In the genomic region with DNA sequence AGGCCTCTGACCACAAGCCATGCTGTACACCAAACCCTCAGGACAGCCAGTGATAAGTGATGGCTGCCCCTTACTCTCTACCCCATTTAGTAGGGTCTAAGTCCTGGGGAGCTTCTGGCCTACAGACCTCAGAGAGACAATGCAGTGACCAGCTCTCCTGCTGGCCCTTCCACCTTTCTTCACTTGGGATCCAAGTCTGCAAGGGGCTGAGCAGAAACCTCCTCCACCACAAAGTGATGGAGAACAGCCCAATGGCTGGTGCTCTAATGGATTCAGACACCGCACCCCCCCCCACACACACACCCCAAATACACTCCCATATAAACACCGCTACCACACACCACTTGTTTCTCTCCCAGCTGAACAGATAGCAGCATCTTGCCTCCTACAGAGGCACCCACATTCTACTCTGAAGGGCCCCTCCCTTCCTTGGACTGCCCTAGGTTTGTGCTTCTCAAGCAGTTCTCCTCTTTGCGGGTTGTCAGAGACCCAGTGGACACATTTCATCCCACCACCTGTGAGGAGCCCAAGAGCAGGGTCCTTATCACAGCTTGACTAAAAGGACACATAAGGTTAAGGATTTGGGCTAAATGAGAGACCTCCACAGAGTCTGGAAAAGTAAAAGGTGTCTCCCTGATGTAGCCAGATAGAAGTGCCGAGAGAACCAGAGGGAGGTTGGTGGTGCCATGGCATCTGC, we compare ENCODE assay signal across 21 cellular contexts. TPM values are rescaled to one million over a fixed set of nuclear protein-coding genes. Genes with fewer than 3 reads are reported as not detected.
DNase-seq lines count a peak whose midpoint lies in the region; ATAC-seq, FAIRE-seq and TF ChIP-seq lines count a peak whose summit lies in the region.
"Had no signal": no experiment of that assay in that cellular context is flagged by ENCODE, and none has a peak within 500 bp of the region (broad histone marks: within the 10 kb centered on the region; RNA-seq: fewer than 3 reads in every experiment).

No MANE protein-coding gene starts in this region.

- no peak for FAIRE-seq in GM12892 (lab: Jason Lieb, UNC)

- H3K27me3 Mint-ChIP-seq in activated T-cell treated with anti-CD3 and anti-CD28 coated beads, Interleukin-2, amount 50 U/mL, for 24 hours, result peaks cover 27% of the 10 kb centered on the region

- H3K27me3 ChIP-seq in adrenal gland (no peaks in the 10 kb centered on the region), stomach smooth muscle (ENCODE audit: control insufficient read depth in 1 of 2, insufficient read depth in 2 of 2, low read length in 2 of 2) (no peaks in the 10 kb centered on the region)

- TF ChIP-seq CTCF in adrenal gland (IDR thresholded peaks at IDR 0.05), result no peak

- no peaks in the 10 kb centered on the region for H3K36me3 ChIP-seq in adrenal gland (replicated peaks in 1 of 2)
- peaks cover 0 to 4% of the 10 kb centered on the region in 2 donors for H3K36me3 ChIP-seq in stomach smooth muscle (ENCODE audit: control insufficient read depth in 2 of 2, insufficient read depth in 2 of 2, low read length in 2 of 2)

- ATAC-seq in GM18519 (IDR thresholded peaks at IDR 0.05; ENCODE audit: low FRiP score, unreplicated experiment) (no peak), GM21825 (IDR thresholded peaks at IDR 0.05; ENCODE audit: unreplicated experiment) (no peak)
- ATAC-seq: activated naive CD4-positive, alpha-beta T cell treated with anti-CD3 and anti-CD28 coated beads, Interleukin-2, amount 50 U/mL, for 72 hours; effector memory CD8-positive, alpha-beta T cell; left colon; T-cell had no signal

- no peaks in the 10 kb centered on the region for H3K9me3 ChIP-seq in adrenal gland (replicated peaks in 1 of 3)
- no peaks in the 10 kb centered on the region for H3K9me3 ChIP-seq in stomach smooth muscle (ENCODE audit: control insufficient read depth in 2 of 2, low read length in 2 of 2)

- TF ChIP-seq POLR2A in adrenal gland (IDR thresholded peaks at IDR 0.05), result no peak
- no peak for TF ChIP-seq POLR2A in GM12892 (IDR thresholded peaks at IDR 0.05; ENCODE audit: low read depth, low read length)

- H3K4me3 ChIP-seq in adrenal gland, result no peak overlapping the region
- H3K4me3 ChIP-seq in stomach smooth muscle (ENCODE audit: low read length in 2 of 2), result no peak overlapping the region

- 96 to 99% (median 97%) methylated on average over 4 of the region's 4 CpGs for WGBS in adrenal gland, 4 donors

- H3K9me3 Mint-ChIP-seq in activated T-cell treated with anti-CD3 and anti-CD28 coated beads, Interleukin-2, amount 50 U/mL, for 24 hours, result no peaks in the 10 kb centered on the region
- H3K9me3 Mint-ChIP-seq: activated naive CD4-positive, alpha-beta T cell treated with anti-CD3 and anti-CD28 coated beads, Interleukin-2, amount 50 U/mL, for 72 hours; CD4-positive, alpha-beta memory T cell; effector memory CD8-positive, alpha-beta T cell; T-cell had no signal

- no peaks in the 10 kb centered on the region for H3K36me3 Mint-ChIP-seq in activated T-cell treated with anti-CD3 and anti-CD28 coated beads, Interleukin-2, amount 50 U/mL, for 24 hours (ENCODE audit: low read depth)
- H3K36me3 Mint-ChIP-seq: activated naive CD4-positive, alpha-beta T cell treated with anti-CD3 and anti-CD28 coated beads, Interleukin-2, amount 50 U/mL, for 72 hours; CD4-positive, alpha-beta memory T cell; T-cell had no signal

- H3K9ac ChIP-seq in stomach smooth muscle (ENCODE audit: low read length in 2 of 2), result no peak overlapping the region

- H3K27ac Mint-ChIP-seq in activated T-cell treated with anti-CD3 and anti-CD28 coated beads, Interleukin-2, amount 50 U/mL, for 24 hours, result no peak overlapping the region
- H3K27ac Mint-ChIP-seq: activated naive CD4-positive, alpha-beta T cell treated with anti-CD3 and anti-CD28 coated beads, Interleukin-2, amount 50 U/mL, for 72 hours; CD4-positive, alpha-beta memory T cell; effector memory CD8-positive, alpha-beta T cell had no signal

- H3K4me3 Mint-ChIP-seq in activated T-cell treated with anti-CD3 and anti-CD28 coated beads, Interleukin-2, amount 50 U/mL, for 24 hours, result no peak overlapping the region

- intact Hi-C loops in adrenal gland (cut with DNase I), result no loop called here

- H3K4me1 Mint-ChIP-seq in activated T-cell treated with anti-CD3 and anti-CD28 coated beads, Interleukin-2, amount 50 U/mL, for 24 hours (ENCODE audit: low read depth), result peaks cover 21% of the 10 kb centered on the region

- DNase-seq in activated T-cell treated with anti-CD3 and anti-CD28 coated beads, Interleukin-2, amount 50 U/mL, for 24 hours, result peak; percentile 29
- no peak for DNase-seq in activated T-cell treated with anti-CD3 and anti-CD28 coated beads, Interleukin-2, amount 50 U/mL, for 1 hour
- DNase-seq in adrenal gland, result peak in 5 of 7 donors; percentile 0 to 45 (median 5)
- peak; percentile 68 for DNase-seq in mesenteric fat pad (ENCODE audit: low spot score)
- no peak for DNase-seq in GM12892 (ENCODE audit: insufficient read length)
- DNase-seq: ACHN; CD4-positive, alpha-beta memory T cell; effector memory CD8-positive, alpha-beta T cell; GM23248; hypothalamus; left colon; NCI-H1436; NCI-H2227 treated with DMSO at 0.1 percent for 48 hours; NK-92 treated with Interleukin-12 subunit alpha and Interleukin-12 subunit beta, amount 100 ng/mL, for 24 hours; stimulated activated naive CD4-positive, alpha-beta T cell treated with Interleukin-2 at 50 U/mL for 16 hours; T-cell had no signal

- H3K27ac ChIP-seq in adrenal gland (no peak overlapping the region), stomach smooth muscle (ENCODE audit: low read length) (peak overlapping the region; percentile 100)
- H3K27ac ChIP-seq: VCaP had no signal

- H3K4me1 ChIP-seq in adrenal gland (replicated peaks in 1 of 2) (peaks cover 0 to 15% of the 10 kb centered on the region in 2 donors), stomach smooth muscle (ENCODE audit: control insufficient read depth, insufficient read depth, low read length) (peaks cover 47% of the 10 kb centered on the region)

RNA-seq across cellular contexts. Expression of a gene that starts 1.3 kb away (rescaled TPM):
- total RNA-seq in adrenal gland (10 to 100 TPM in 1 of 8 donors, 1 to 10 TPM in 6, under 1 TPM in 1; 0.87 to 11.7 (median 4.3) TPM), mesenteric fat pad (23.1 TPM)
- 10 to 100 TPM in 2 of 3 donors, 1 to 10 TPM in 1; 2.8 to 20.2 (median 14.3) TPM for polyA plus RNA-seq in adrenal gland
- polyA plus RNA-seq in GM12892 (2012; ENCODE audit: missing spikeins), result 2.9 TPM
- total RNA-seq: activated naive CD4-positive, alpha-beta T cell treated with anti-CD3 and anti-CD28 coated beads, Interleukin-2, amount 50 U/mL, for 72 hours; CD4-positive, alpha-beta memory T cell; T-cell had no signal
- polyA plus RNA-seq: CD4-positive, alpha-beta memory T cell had no signal

RNA-seq across cellular contexts. Expression of a gene that starts 28.6 kb away (rescaled TPM):
- total RNA-seq in adrenal gland (10 to 100 TPM in 7 of 8 donors, 1 to 10 TPM in 1; 9.9 to 34.0 (median 16.8) TPM), mesenteric fat pad (15.7 TPM)
- polyA plus RNA-seq in adrenal gland, result 10 to 100 TPM; 10.3 to 12.6 (median 11.6) TPM
- polyA plus RNA-seq in GM12892 (2012; ENCODE audit: missing spikeins), result 18.9 TPM

RNA-seq across cellular contexts. Expression of a gene that starts 38.0 kb away (rescaled TPM):
- 1 to 10 TPM; 1.4 to 8.2 (median 3.0) TPM for total RNA-seq in adrenal gland
- polyA plus RNA-seq in adrenal gland, result 1 to 10 TPM; 3.3 to 4.0 (median 3.7) TPM
- total RNA-seq in mesenteric fat pad, result 5.4 TPM
- not detected for polyA plus RNA-seq in GM12892 (2012; ENCODE audit: missing spikeins)
- polyA plus RNA-seq: CD4-positive, alpha-beta memory T cell had no signal

Comparison
In these comparisons a context has a peak if more than half of its experiments do, and no peak if none do; other contexts are left out.
1. DNase-seq: peak in activated T-cell treated with anti-CD3 and anti-CD28 coated beads, Interleukin-2, amount 50 U/mL, for 24 hours (single experiment), adrenal gland (5 of 7) and mesenteric fat pad (single experiment); none in activated T-cell treated with anti-CD3 and anti-CD28 coated beads, Interleukin-2, amount 50 U/mL, for 1 hour (single experiment) and GM12892 (single experiment).